Comparison of ENCODE assay signal across 8 cellular contexts in genomic region chr3:17032407-17033034, GRCh38.
A peak's percentile ranks its signal among the peaks of the same experiment; 100 is the strongest.
DNase-seq lines count a peak whose midpoint lies in the region; ATAC-seq, FAIRE-seq and TF ChIP-seq lines count a peak whose summit lies in the region.

No MANE protein-coding gene starts in this region.

- H3K27ac Mint-ChIP-seq in CD14-positive monocyte: peak overlapping the region in 1 of 7 donors; percentile 22

- no peaks in the 10 kb centered on the region for H3K27me3 ChIP-seq in pancreas

- peaks cover 36% of the 10 kb centered on the region for H3K4me1 Mint-ChIP-seq in CD14-positive monocyte

- H3K4me3 ChIP-seq in foreskin fibroblast (ENCODE audit: low read depth in 1 of 2, low read length in 2 of 2) (no peak overlapping the region), pancreas (no peak overlapping the region)

- POLR2A ChIA-PET in RWPE1 (lab: Yijun Ruan, JAX; ENCODE audit: low non-redundant PET): no interaction called here

- CTCF ChIA-PET in RWPE1 (lab: Yijun Ruan, JAX): interaction anchor here (0.6 to 0.7 kb wide), 2 partner anchors 183 to 468 kb away, joined by 4 to 5 read pairs; no protein-coding TSS in a partner anchor

- TF ChIP-seq CTCF in CD14-positive monocyte (IDR thresholded peaks at IDR 0.05) (peak; percentile 46), RWPE1 (conservative IDR thresholded peaks at IDR 0.05; ENCODE audit: low read depth) (no peak), foreskin fibroblast (IDR thresholded peaks at IDR 0.05; ENCODE audit: low read depth, low read length) (peak; percentile 76), pancreas (IDR thresholded peaks at IDR 0.05) (peak; percentile 10 to 65 (median 54))

- no peak overlapping the region for H3K27ac ChIP-seq in RWPE1
- H3K27ac ChIP-seq in pancreas: no peak overlapping the region

- H3K4me1 ChIP-seq in pancreas: peaks cover 0 to 1% (median 0%) of the 10 kb centered on the region in 3 donors

- peaks cover 23 to 40% of the 10 kb centered on the region in 2 donors for H3K36me3 Mint-ChIP-seq in CD14-positive monocyte

- DNase-seq in CD14-positive monocyte (ENCODE audit: low spot score): no peak
- no peak for DNase-seq in H54 (ENCODE audit: insufficient read length, low spot score)
- DNase-seq in RWPE1 (ENCODE audit: low spot score): peak; percentile 2
- peak in 1 of 2 donors; percentile 65 for DNase-seq in foreskin fibroblast
- DNase-seq in pancreas: no peak
- DNase-seq in stimulated activated CD4-positive, alpha-beta T cell treated with anti-CD3 and anti-CD28 coated beads, Interleukin-15, amount 100 ng/mL, for 24 hours: no peak
- DNase-seq in T-helper 1 cell: no peak
- DNase-seq in MV-4-11 (lab: John Stamatoyannopoulos, UW): no peak

- no peaks in the 10 kb centered on the region for H3K9me3 ChIP-seq in pancreas

- WGBS in pancreas, 2 donors: 24 to 25% methylated on average over 3 of the region's 3 CpGs

- FAIRE-seq in H54 (lab: Jason Lieb, UNC) (peak; percentile 84), pancreas (lab: Jason Lieb, UNC) (no peak)

- TF ChIP-seq POLR2A in H54 (IDR thresholded peaks at IDR 0.05; ENCODE audit: low read depth, low read length): no peak

- H3K27me3 Mint-ChIP-seq in CD14-positive monocyte (ENCODE audit: low read depth in 3 of 3): no peaks in the 10 kb centered on the region

- no peak overlapping the region for H3K4me3 Mint-ChIP-seq in CD14-positive monocyte

- intact Hi-C loops in CD14-positive monocyte (cut with micrococcal nuclease) (no loop called here), pancreas (cut with DNase I) (loop anchor here in 2 of 3 donors (5.0 to 10.0 kb wide), 3 partner anchors 148 to 428 kb away; partner anchors contain the start of genes PLCL2 (in 2 of the 2) and DAZL (in 1 of the 2))

- ATAC-seq in pancreas: peak; percentile 78 to 98 (median 91)

- no peaks in the 10 kb centered on the region for H3K36me3 ChIP-seq in pancreas

- H3K9me3 Mint-ChIP-seq in CD14-positive monocyte: no peaks in the 10 kb centered on the region

Comparison
In these comparisons a context has a peak if more than half of its experiments do, and no peak if none do; other contexts are left out.
1. intact Hi-C loops: an anchor here in pancreas (5.0 to 10.0 kb wide); none called in CD14-positive monocyte.